Comparison of ENCODE assay signal across 19 cellular contexts in the genomic region with DNA sequence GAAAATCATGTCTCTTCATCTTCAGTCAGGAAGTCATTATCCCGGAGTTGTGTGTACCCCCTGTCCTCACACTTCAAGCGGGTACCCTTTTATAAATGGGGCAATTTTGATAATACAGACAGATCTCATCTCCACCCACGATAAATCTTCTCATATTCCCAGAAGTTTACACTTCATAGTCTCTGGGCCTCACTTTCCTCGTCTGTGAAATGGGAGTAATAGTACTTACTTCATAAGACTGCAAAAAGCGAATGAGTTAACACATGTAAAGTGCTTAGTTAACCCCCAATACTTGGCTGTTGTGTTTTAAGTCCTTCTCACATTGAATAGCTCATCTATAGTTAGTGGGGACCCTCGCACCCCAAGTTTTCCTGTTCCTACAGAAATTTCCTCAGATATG. TPM values are rescaled to one million over a fixed set of nuclear protein-coding genes. Genes with fewer than 3 reads are reported as not detected.
DNase-seq lines count a peak whose midpoint lies in the region; ATAC-seq, FAIRE-seq and TF ChIP-seq lines count a peak whose summit lies in the region.
"Had no signal": no experiment of that assay in that cellular context is flagged by ENCODE, and none has a peak within 500 bp of the region (broad histone marks: within the 10 kb centered on the region; RNA-seq: fewer than 3 reads in every experiment).

No MANE protein-coding gene starts in this region.

- H3K9ac ChIP-seq in astrocyte (ENCODE audit: low read length): no peak overlapping the region
- no peak overlapping the region for H3K9ac ChIP-seq in mesenchymal stem cell (ENCODE audit: low read length)

- H3K4me1 Mint-ChIP-seq in activated T-cell treated with anti-CD3 and anti-CD28 coated beads, Interleukin-2, amount 50 U/mL, for 72 hours (ENCODE audit: low read depth): peaks cover 54% of the 10 kb centered on the region
- H3K4me1 Mint-ChIP-seq in astrocyte (ENCODE audit: low read depth, unreplicated experiment): peaks cover 40% of the 10 kb centered on the region
- H3K4me1 Mint-ChIP-seq: nephron had no signal

- no peaks in the 10 kb centered on the region for H3K9me3 Mint-ChIP-seq in activated T-cell treated with anti-CD3 and anti-CD28 coated beads, Interleukin-2, amount 50 U/mL, for 72 hours
- no peaks in the 10 kb centered on the region for H3K9me3 Mint-ChIP-seq in astrocyte (ENCODE audit: unreplicated experiment)
- H3K9me3 Mint-ChIP-seq: nephron had no signal

- peaks cover 40% of the 10 kb centered on the region for H4K20me1 ChIP-seq in astrocyte (ENCODE audit: insufficient read depth, low read length)

- no peak overlapping the region for H2BK120ac ChIP-seq in mesenchymal stem cell (ENCODE audit: low read depth, low read length)

- no peak overlapping the region for H3K4me3 Mint-ChIP-seq in activated T-cell treated with anti-CD3 and anti-CD28 coated beads, Interleukin-2, amount 50 U/mL, for 72 hours
- no peak overlapping the region for H3K4me3 Mint-ChIP-seq in astrocyte (ENCODE audit: unreplicated experiment)
- H3K4me3 Mint-ChIP-seq: nephron had no signal

- H3K36me3 Mint-ChIP-seq in activated T-cell treated with anti-CD3 and anti-CD28 coated beads, Interleukin-2, amount 50 U/mL, for 72 hours (ENCODE audit: insufficient read depth in 2 of 2): peaks cover 7 to 28% of the 10 kb centered on the region in 2 donors
- peaks cover 21% of the 10 kb centered on the region for H3K36me3 Mint-ChIP-seq in astrocyte (ENCODE audit: low read depth, unreplicated experiment)

- H3K9me3 ChIP-seq in astrocyte (ENCODE audit: insufficient read depth, low read depth, low read length): no peaks in the 10 kb centered on the region
- H3K9me3 ChIP-seq in mesenchymal stem cell (ENCODE audit: control insufficient read depth, low read length): no peaks in the 10 kb centered on the region
- no peaks in the 10 kb centered on the region for H3K9me3 ChIP-seq in tibial artery
- H3K9me3 ChIP-seq: transverse colon had no signal

- H2AFZ ChIP-seq in astrocyte (ENCODE audit: low read depth, low read length): no peak overlapping the region
- H2AFZ ChIP-seq in mesenchymal stem cell (ENCODE audit: low read depth, low read length): no peak overlapping the region

- no peak overlapping the region for H2BK12ac ChIP-seq in mesenchymal stem cell (ENCODE audit: low read length in 2 of 2)

- no peak overlapping the region for H3K23ac ChIP-seq in mesenchymal stem cell (ENCODE audit: low read length in 2 of 2)

- no peak overlapping the region for H3K4ac ChIP-seq in mesenchymal stem cell (ENCODE audit: low read depth in 1 of 2, low read length in 2 of 2)

- H3K36me3 ChIP-seq in astrocyte (ENCODE audit: insufficient read depth, low read length) (peaks cover 23% of the 10 kb centered on the region), mesenchymal stem cell (ENCODE audit: control insufficient read depth in 1 of 2, insufficient read depth in 2 of 2, low read depth in 1 of 2, low read length in 2 of 2) (peaks cover 23 to 47% of the 10 kb centered on the region in 2 experiments), tibial artery (peaks cover 20 to 36% (median 23%) of the 10 kb centered on the region in 3 donors)

- TF ChIP-seq CTCF in astrocyte (IDR thresholded peaks at IDR 0.05; ENCODE audit: insufficient read depth, low read depth, low read length) (no peak), tibial artery (IDR thresholded peaks at IDR 0.05) (no peak)

- intact Hi-C loops in tibial artery (cut with DNase I; ENCODE audit: low total_unique reads): no loop called here

- no peak overlapping the region for H3K4me3 ChIP-seq in astrocyte (ENCODE audit: insufficient read depth, low read depth, low read length)
- no peak overlapping the region for H3K4me3 ChIP-seq in mesenchymal stem cell (ENCODE audit: insufficient read depth in 1 of 2, low read depth in 1 of 2, low read length in 2 of 2)
- H3K4me3 ChIP-seq in tibial artery: no peak overlapping the region
- H3K4me3 ChIP-seq: transverse colon had no signal

- DNase-seq in activated T-cell treated with anti-CD3 and anti-CD28 coated beads, Interleukin-2, amount 50 U/mL, for 72 hours: no peak
- no peak for DNase-seq in activated T-cell treated with anti-CD3 and anti-CD28 coated beads, Interleukin-2, amount 50 U/mL, for 1 hour
- DNase-seq in astrocyte (ENCODE audit: low read depth) (no peak), mesenchymal stem cell (no peak), tibial artery (no peak), cortex of kidney (lab: John Stamatoyannopoulos, UW) (no peak), NCI-H524 treated with DMSO at 0.1 percent for 48 hours (lab: John Stamatoyannopoulos, UW) (no peak)
- DNase-seq: ACHN, DMS79 treated with DMSO at 0.1 percent for 48 hours, islet precursor cell, KG1, NCI-H1436, NCI-H526 treated with DMSO at 0.1 percent for 48 hours, transverse colon had no signal

- peak overlapping the region; percentile 27 for H4K8ac ChIP-seq in mesenchymal stem cell (ENCODE audit: low read length)

- no peaks in the 10 kb centered on the region for H3K27me3 Mint-ChIP-seq in activated T-cell treated with anti-CD3 and anti-CD28 coated beads, Interleukin-2, amount 50 U/mL, for 72 hours (ENCODE audit: low read depth)
- no peaks in the 10 kb centered on the region for H3K27me3 Mint-ChIP-seq in astrocyte (ENCODE audit: low read depth, unreplicated experiment)

- peaks cover 11% of the 10 kb centered on the region for H3K79me2 ChIP-seq in astrocyte (ENCODE audit: insufficient read depth, low read length)

- peak overlapping the region; percentile 83 for H3K27ac Mint-ChIP-seq in activated T-cell treated with anti-CD3 and anti-CD28 coated beads, Interleukin-2, amount 50 U/mL, for 72 hours
- peak overlapping the region; percentile 85 for H3K27ac Mint-ChIP-seq in astrocyte (ENCODE audit: unreplicated experiment)
- H3K27ac Mint-ChIP-seq: nephron had no signal

- peaks cover 6% of the 10 kb centered on the region for H3K4me1 ChIP-seq in astrocyte (ENCODE audit: insufficient read depth, low read length)
- H3K4me1 ChIP-seq in mesenchymal stem cell (ENCODE audit: control insufficient read depth, insufficient read depth, low read depth, low read length): no peaks in the 10 kb centered on the region
- H3K4me1 ChIP-seq in tibial artery: peaks cover 0 to 47% (median 11%) of the 10 kb centered on the region in 4 donors

- no peak overlapping the region for H3K14ac ChIP-seq in mesenchymal stem cell (ENCODE audit: low read length in 2 of 2)

- H2BK5ac ChIP-seq in mesenchymal stem cell (ENCODE audit: low read depth, low read length, poor library complexity, severe bottlenecking): no peak overlapping the region

- H3K27ac ChIP-seq in astrocyte (ENCODE audit: low read depth, low read length) (no peak overlapping the region), mesenchymal stem cell (ENCODE audit: low read length, poor library complexity, severe bottlenecking) (no peak overlapping the region), tibial artery (peak overlapping the region; percentile 73 to 78)

- H2BK15ac ChIP-seq in mesenchymal stem cell (ENCODE audit: low read depth, poor library complexity, severe bottlenecking): no peak overlapping the region

- peaks cover 5% of the 10 kb centered on the region for H3K79me1 ChIP-seq in mesenchymal stem cell (replicated peaks; ENCODE audit: low read length, poor library complexity, severe bottlenecking)

- no peak overlapping the region for H4K91ac ChIP-seq in mesenchymal stem cell (ENCODE audit: low read length)

- 100% methylated on average over 5 of the region's 6 CpGs for WGBS in mesenchymal stem cell

- H3K4me2 ChIP-seq in astrocyte (ENCODE audit: low read length) (no peak overlapping the region), mesenchymal stem cell (ENCODE audit: low read length, poor library complexity, severe bottlenecking) (no peak overlapping the region)

- no peak overlapping the region for H2AK5ac ChIP-seq in mesenchymal stem cell (ENCODE audit: low read length, severe bottlenecking)

- FAIRE-seq in astrocyte (lab: Jason Lieb, UNC): no peak
- FAIRE-seq: frontal cortex had no signal

- H3K27me3 ChIP-seq in astrocyte (ENCODE audit: insufficient read depth, low read length): no peaks in the 10 kb centered on the region
- no peaks in the 10 kb centered on the region for H3K27me3 ChIP-seq in mesenchymal stem cell (ENCODE audit: control insufficient read depth in 1 of 2, insufficient read depth in 1 of 2, low read length in 2 of 2)
- no peaks in the 10 kb centered on the region for H3K27me3 ChIP-seq in tibial artery
- H3K27me3 ChIP-seq: transverse colon had no signal

- no peak overlapping the region for H3K18ac ChIP-seq in mesenchymal stem cell (ENCODE audit: low read depth in 1 of 2, low read length in 2 of 2)

- no peak for ATAC-seq in activated T-cell treated with anti-CD3 and anti-CD28 coated beads, Interleukin-2, amount 50 U/mL, for 72 hours (replicated peaks in 1 of 2)
- ATAC-seq in HG03039 (IDR thresholded peaks at IDR 0.05; ENCODE audit: unreplicated experiment): no peak

RNA-seq across cellular contexts. Expression of gene NUP210L, which starts 0.8 kb away (rescaled TPM):
- under 1 TPM; 0.07 to 0.14 TPM for total RNA-seq in activated T-cell treated with anti-CD3 and anti-CD28 coated beads, Interleukin-2, amount 50 U/mL, for 72 hours
- 0.07 TPM in 1 of 2 replicates, not detected in the other for total RNA-seq in astrocyte
- polyA plus RNA-seq in mesenchymal stem cell (2013, experiment 1 of 2): 0.01 TPM
- polyA plus RNA-seq in mesenchymal stem cell (2013, experiment 2 of 2): 0.01 TPM
- total RNA-seq: transverse colon had no signal

RNA-seq across cellular contexts. Expression of gene TPM3, which starts 37.8 kb away (rescaled TPM):
- 100 to 1,000 TPM; 456 to 468 TPM for total RNA-seq in activated T-cell treated with anti-CD3 and anti-CD28 coated beads, Interleukin-2, amount 50 U/mL, for 72 hours
- 600 and 687 TPM in 2 replicates for total RNA-seq in astrocyte
- 332 TPM for polyA plus RNA-seq in mesenchymal stem cell (2013, experiment 1 of 2)
- polyA plus RNA-seq in mesenchymal stem cell (2013, experiment 2 of 2): 336 TPM

RNA-seq across cellular contexts. Expression of gene CFAP141, which starts 52.1 kb away (rescaled TPM):
- not detected for total RNA-seq in activated T-cell treated with anti-CD3 and anti-CD28 coated beads, Interleukin-2, amount 50 U/mL, for 72 hours
- total RNA-seq in astrocyte: not detected in 2 replicates
- not detected for polyA plus RNA-seq in mesenchymal stem cell (2013, experiment 1 of 2)
- polyA plus RNA-seq in mesenchymal stem cell (2013, experiment 2 of 2): not detected
- total RNA-seq: activated CD8-positive, alpha-beta memory T cell treated with anti-CD3 and anti-CD28 coated beads for 36 hours; frontal cortex; transverse colon had no signal
- polyA plus RNA-seq: adipose tissue had no signal

Comparison
In these comparisons a context has a peak if more than half of its experiments do, and no peak if none do; other contexts are left out.
1. H3K27ac ChIP-seq: peak in tibial artery (2 of 2); none in astrocyte (single experiment) and mesenchymal stem cell (single experiment).